Comparison of ENCODE assay signal across 13 cellular contexts in genomic region chr6:44730771-44731391, GRCh38.
DNase-seq lines count a peak whose midpoint lies in the region; ATAC-seq and TF ChIP-seq lines count a peak whose summit lies in the region.
"Had no signal": no experiment of that assay in that cellular context is flagged by ENCODE, and none has a peak within 500 bp of the region (broad histone marks: within the 10 kb centered on the region; RNA-seq: fewer than 3 reads in every experiment).

No MANE protein-coding gene starts in this region.

- peak; percentile 37 for DNase-seq in HCEC 1CT
- peak; percentile 72 for DNase-seq in T1000 (lab: John Stamatoyannopoulos, UW)
- DNase-seq in iris pigment epithelial cell (ENCODE audit: low read depth), result peak; percentile 76
- DNase-seq in smooth muscle cell (lab: John Stamatoyannopoulos, UW; ENCODE audit: unreplicated experiment), result no peak
- no peak for DNase-seq in left lobe of liver (ENCODE audit: low spot score)
- DNase-seq in colonic mucosa, result no peak
- no peak for DNase-seq in D341Med (ENCODE audit: low spot score)
- no peak for DNase-seq in NCI-H524 treated with DMSO at 0.1 percent for 48 hours (lab: John Stamatoyannopoulos, UW)
- DNase-seq: activated CD8-positive, alpha-beta memory T cell treated with anti-CD3 and anti-CD28 coated beads for 24 hours; cortex of kidney; stimulated activated CD4-positive, alpha-beta T cell treated with anti-CD3 and anti-CD28 coated beads, Interleukin-4, amount 100 ng/mL, for 1 hour had no signal

- H3K79me2 ChIP-seq in smooth muscle cell (ENCODE audit: low read depth), result no peaks in the 10 kb centered on the region
- H3K79me2 ChIP-seq: parathyroid adenoma had no signal

- H3K4me2 ChIP-seq in smooth muscle cell, result peak overlapping the region; percentile 78

- H3K27ac ChIP-seq in smooth muscle cell (ENCODE audit: low read depth) (peak overlapping the region; percentile 48), colonic mucosa (no peak overlapping the region)
- H3K27ac ChIP-seq: gastroesophageal sphincter, parathyroid adenoma had no signal

- 14% methylated on average over 7 of the region's 7 CpGs for WGBS in smooth muscle cell (ENCODE audit: low lambda C conversion rate)

- no peak for ATAC-seq in left lobe of liver
- ATAC-seq: gastroesophageal sphincter had no signal

- no peak overlapping the region for H2AFZ ChIP-seq in smooth muscle cell (ENCODE audit: low read depth)
- H2AFZ ChIP-seq: parathyroid adenoma had no signal

- TF ChIP-seq CTCF in smooth muscle cell (IDR thresholded peaks at IDR 0.05; ENCODE audit: borderline replicate concordance, insufficient read depth, poor library complexity, severe bottlenecking) (no peak), colonic mucosa (IDR thresholded peaks at IDR 0.05) (no peak)

- no peaks in the 10 kb centered on the region for H3K4me1 ChIP-seq in smooth muscle cell (ENCODE audit: low read depth)
- H3K4me1 ChIP-seq in colonic mucosa, result peaks cover 7% of the 10 kb centered on the region
- H3K4me1 ChIP-seq: gastroesophageal sphincter, parathyroid adenoma had no signal

- H4K20me1 ChIP-seq in smooth muscle cell (ENCODE audit: low read depth), result no peaks in the 10 kb centered on the region

- H3K36me3 ChIP-seq in smooth muscle cell (ENCODE audit: low read depth) (no peaks in the 10 kb centered on the region), colonic mucosa (no peaks in the 10 kb centered on the region)
- H3K36me3 ChIP-seq: gastroesophageal sphincter had no signal

- no peak overlapping the region for H3K4me3 ChIP-seq in smooth muscle cell
- H3K4me3 ChIP-seq in colonic mucosa, result no peak overlapping the region
- H3K4me3 ChIP-seq: gastroesophageal sphincter had no signal

- intact Hi-C loops in colonic mucosa (cut with DNase I), result no loop called here

- H3K9me3 ChIP-seq in smooth muscle cell (replicated peaks; ENCODE audit: low read depth), result no peaks in the 10 kb centered on the region
- H3K9me3 ChIP-seq in colonic mucosa, result no peaks in the 10 kb centered on the region
- H3K9me3 ChIP-seq: gastroesophageal sphincter had no signal

- H3K27me3 ChIP-seq in smooth muscle cell (ENCODE audit: low read depth), result no peaks in the 10 kb centered on the region
- H3K27me3 ChIP-seq in colonic mucosa, result no peaks in the 10 kb centered on the region
- H3K27me3 ChIP-seq: gastroesophageal sphincter had no signal

- peaks cover 19% of the 10 kb centered on the region for H3F3A ChIP-seq in smooth muscle cell (ENCODE audit: low read depth)

- no peak overlapping the region for H3K9ac ChIP-seq in smooth muscle cell (ENCODE audit: low read depth)
- H3K9ac ChIP-seq in colonic mucosa (ENCODE audit: low read depth in 2 of 2, low read length in 2 of 2), result no peak overlapping the region
- H3K9ac ChIP-seq: parathyroid adenoma had no signal

Comparison
In these comparisons a context has a peak if more than half of its experiments do, and no peak if none do; other contexts are left out.
1. DNase-seq: peak in HCEC 1CT (single experiment), T1000 (single experiment) and iris pigment epithelial cell (single experiment); none in smooth muscle cell (single experiment), left lobe of liver (single experiment), colonic mucosa (single experiment), D341Med (single experiment) and NCI-H524 treated with DMSO at 0.1 percent for 48 hours (single experiment).